Comparison of ENCODE assay signal across 26 cellular contexts in genomic region chr4:19580090-19580489, GRCh38.
DNase-seq lines count a peak whose midpoint lies in the region; ATAC-seq, FAIRE-seq and TF ChIP-seq lines count a peak whose summit lies in the region.
"Had no signal": no experiment of that assay in that cellular context is flagged by ENCODE, and none has a peak within 500 bp of the region (broad histone marks: within the 10 kb centered on the region; RNA-seq: fewer than 3 reads in every experiment).

No MANE protein-coding gene starts in this region.

- in situ Hi-C loops in G401 (cut with HindIII; ENCODE audit: low sequenced_read_pairs) = no loop called here

- no peak for FAIRE-seq in bronchial epithelial cell (lab: Jason Lieb, UNC)
- FAIRE-seq: GM18507, H1, keratinocyte had no signal

- H3K36me3 ChIP-seq in bronchial epithelial cell (ENCODE audit: control insufficient read depth, insufficient read depth, low read length) (no peaks in the 10 kb centered on the region), gastroesophageal sphincter (no peaks in the 10 kb centered on the region)

- H3K27me3 ChIP-seq in bronchial epithelial cell (ENCODE audit: control insufficient read depth, insufficient read depth, low read length) = no peaks in the 10 kb centered on the region
- H3K27me3 ChIP-seq in gastroesophageal sphincter = no peaks in the 10 kb centered on the region
- H3K27me3 ChIP-seq: hepatocyte had no signal

- H3K9me3 ChIP-seq in gastroesophageal sphincter = no peaks in the 10 kb centered on the region

- TF ChIP-seq POLR2A in gastroesophageal sphincter (IDR thresholded peaks at IDR 0.05) = no peak

- no peak for TF ChIP-seq CTCF in bronchial epithelial cell (IDR thresholded peaks at IDR 0.05; ENCODE audit: insufficient read depth, low read length, severe bottlenecking)
- TF ChIP-seq CTCF in gastroesophageal sphincter (IDR thresholded peaks at IDR 0.05) = no peak

- H3K27ac ChIP-seq in gastroesophageal sphincter = peak overlapping the region; percentile 8 to 48 (median 45)
- H3K27ac ChIP-seq: dorsolateral prefrontal cortex, hepatocyte, HL-60 had no signal

- 2 to 11% methylated on average over 4 of the region's 4 CpGs for WGBS in gastroesophageal sphincter (ENCODE audit: low coverage in 1 of 2), 2 donors

- DNase-seq in Right ventricle myocardium inferior (ENCODE audit: missing footprints) = no peak
- DNase-seq in cardiac septum (ENCODE audit: low spot score) = no peak
- peak; percentile 38 for DNase-seq in bronchial epithelial cell (ENCODE audit: low read depth)
- peak; percentile 14 for DNase-seq in skeletal muscle cell (ENCODE audit: low read depth)
- DNase-seq in SHP77 (lab: John Stamatoyannopoulos, UW) = no peak
- no peak for DNase-seq in NOMO-1 (lab: John Stamatoyannopoulos, UW; ENCODE audit: unreplicated experiment in 2 of 2)
- DNase-seq in G401 (ENCODE audit: low spot score) = no peak
- DNase-seq: activated CD4-positive, CD25-positive, alpha-beta regulatory T cell; activated CD8-positive, alpha-beta T cell treated with anti-CD3 and anti-CD28 coated beads, Interleukin-2, amount 10 ng/mL, durations not matched to agents 7 days and 5 days; activated T-cell treated with anti-CD3 and anti-CD28 coated beads, Interleukin-2, amount 50 U/mL, for 72 hours; CD4-positive, alpha-beta T cell; DMS79; dorsolateral prefrontal cortex; erythroblast; KBM-7; NCI-H1092 treated with DMSO at 0.1 percent for 48 hours; NCI-H526 treated with DMSO at 0.1 percent for 48 hours; stimulated activated CD4-positive, alpha-beta T cell treated with anti-CD3 and anti-CD28 coated beads, Interleukin-15, amount 100 ng/mL, for 24 hours; stimulated activated naive CD4-positive, alpha-beta T cell had no signal

- TF ChIP-seq EP300 in gastroesophageal sphincter (IDR thresholded peaks at IDR 0.05) = no peak

- peaks cover 3 to 18% (median 4%) of the 10 kb centered on the region in 3 donors for H3K4me1 ChIP-seq in gastroesophageal sphincter

- intact Hi-C loops in Right ventricle myocardium inferior (cut with DNase I) = no loop called here
- intact Hi-C loops in cardiac septum (cut with DNase I) = loop anchor here (2.0 kb wide), 1 partner anchor 169 kb away; no protein-coding TSS in a partner anchor

- H3K4me3 ChIP-seq in bronchial epithelial cell (ENCODE audit: low read depth, low read length) (no peak overlapping the region), gastroesophageal sphincter (no peak overlapping the region), skeletal muscle cell (ENCODE audit: low read depth, low read length) (no peak overlapping the region)
- H3K4me3 ChIP-seq: dorsolateral prefrontal cortex, hepatocyte had no signal

- peak; percentile 59 for ATAC-seq in Right ventricle myocardium inferior
- peak; percentile 74 for ATAC-seq in gastroesophageal sphincter
- ATAC-seq: activated CD8-positive, alpha-beta T cell treated with anti-CD3 and anti-CD28 coated beads, Interleukin-2, amount 10 ng/mL, durations not matched to agents 7 days and 5 days; activated naive CD4-positive, alpha-beta T cell treated with anti-CD3 and anti-CD28 coated beads, Interleukin-2, amount 50 U/mL, for 72 hours; activated T-cell treated with anti-CD3 and anti-CD28 coated beads, Interleukin-2, amount 50 U/mL, for 72 hours had no signal

Comparison
In these comparisons a context has a peak if more than half of its experiments do, and no peak if none do; other contexts are left out.
1. DNase-seq: peak in bronchial epithelial cell (single experiment) and skeletal muscle cell (single experiment); none in Right ventricle myocardium inferior (single experiment), cardiac septum (single experiment), SHP77 (0 of 2), NOMO-1 (0 of 2) and G401 (single experiment).